Comparison of ENCODE assay signal across 8 cellular contexts in genomic region chr12:117151195-117152031, GRCh38. TPM values are rescaled to one million over a fixed set of nuclear protein-coding genes. Genes with fewer than 3 reads are reported as not detected.
DNase-seq lines count a peak whose midpoint lies in the region; ATAC-seq and TF ChIP-seq lines count a peak whose summit lies in the region.

No MANE protein-coding gene starts in this region.

- DNase-seq in C1 segment of cervical spinal cord (lab: John Stamatoyannopoulos, UW) = peak in 11 of 14 donors; percentile 2 to 65 (median 28)
- peak; percentile 33 for DNase-seq in activated CD8-positive, alpha-beta T cell treated with anti-CD3 and anti-CD28 coated beads for 36 hours
- peak in 41 of 42 donors; percentile 39 to 87 (median 68) for DNase-seq in head of caudate nucleus
- DNase-seq in psoas muscle = peak; percentile 75 to 79
- no peak for DNase-seq in effector CD4-positive, alpha-beta T cell
- no peak for DNase-seq in NCI-H526 treated with DMSO at 0.1 percent for 48 hours (lab: John Stamatoyannopoulos, UW)

- no peak for ATAC-seq in activated CD8-positive, alpha-beta T cell treated with anti-CD3 and anti-CD28 coated beads for 36 hours
- ATAC-seq in psoas muscle (peak; percentile 49 to 72 (median 66)), GM21723 (IDR thresholded peaks at IDR 0.05; ENCODE audit: unreplicated experiment) (no peak)

- no peaks in the 10 kb centered on the region for H3K4me1 ChIP-seq in HEK293 (ENCODE audit: control insufficient read depth, insufficient read depth, low read length)
- H3K4me1 ChIP-seq in psoas muscle = no peaks in the 10 kb centered on the region

- H3K9me3 Mint-ChIP-seq in activated CD8-positive, alpha-beta T cell treated with anti-CD3 and anti-CD28 coated beads for 36 hours = no peaks in the 10 kb centered on the region

- TF ChIP-seq CTCF in HEK293 (tag by site-specific recombination; IDR thresholded peaks at IDR 0.05) (0 out of 2 replicates have a peak, but pooled peaks have one; percentile 21), psoas muscle (IDR thresholded peaks at IDR 0.05) (peak; percentile 57)
- TF ChIP-seq CTCF in activated CD8-positive, alpha-beta T cell treated with anti-CD3 and anti-CD28 coated beads for 36 hours (IDR thresholded peaks at IDR 0.05) = peak; percentile 30

- H3K27ac Mint-ChIP-seq in activated CD8-positive, alpha-beta T cell treated with anti-CD3 and anti-CD28 coated beads for 36 hours = peak overlapping the region; percentile 66

- H3K9me3 ChIP-seq in HEK293 (ENCODE audit: control insufficient read depth, insufficient read depth, low read depth, low read length) = no peaks in the 10 kb centered on the region
- H3K9me3 ChIP-seq in psoas muscle = no peaks in the 10 kb centered on the region

- peaks cover 27 to 75% of the 10 kb centered on the region in 2 experiments for H3K36me3 ChIP-seq in HEK293 (ENCODE audit: control insufficient read depth in 2 of 2, insufficient read depth in 1 of 2, low read length in 2 of 2)
- H3K36me3 ChIP-seq in psoas muscle (ENCODE audit: insufficient read depth in 1 of 2, low read depth in 1 of 2) = peaks cover 4 to 68% of the 10 kb centered on the region in 2 donors

- no peaks in the 10 kb centered on the region for H3K27me3 Mint-ChIP-seq in activated CD8-positive, alpha-beta T cell treated with anti-CD3 and anti-CD28 coated beads for 36 hours

- peaks cover 65% of the 10 kb centered on the region for H3K36me3 Mint-ChIP-seq in activated CD8-positive, alpha-beta T cell treated with anti-CD3 and anti-CD28 coated beads for 36 hours (ENCODE audit: low read depth)

- H3K27me3 ChIP-seq in psoas muscle (ENCODE audit: insufficient read depth in 3 of 3, low read length in 2 of 3) = no peaks in the 10 kb centered on the region

- 57 to 61% (median 57%) methylated on average over 13 of the region's 13 CpGs for WGBS in psoas muscle, 3 donors

- no peak overlapping the region for H3K4me3 Mint-ChIP-seq in activated CD8-positive, alpha-beta T cell treated with anti-CD3 and anti-CD28 coated beads for 36 hours

- H3K4me3 ChIP-seq in HEK293 (ENCODE audit: low read depth, low read length) (no peak overlapping the region), psoas muscle (no peak overlapping the region)

- H3K27ac ChIP-seq in HEK293 (ENCODE audit: extremely low read depth, low read depth, low read length) = no peak overlapping the region
- no peak overlapping the region for H3K27ac ChIP-seq in psoas muscle

- intact Hi-C loops in activated CD8-positive, alpha-beta T cell treated with anti-CD3 and anti-CD28 coated beads for 36 hours (cut with micrococcal nuclease) = no loop called here
- intact Hi-C loops in head of caudate nucleus (cut with DNase I) (no loop called here), psoas muscle (cut with DNase I) (loop anchor here in 1 of 2 donors (5.0 kb wide), 1 partner anchor 124 kb away; no protein-coding TSS in a partner anchor)

- CTCF ChIA-PET in HEK293 (lab: Yijun Ruan, JAX) = interaction anchor here (0.6 to 2.7 kb wide), 11 partner anchors 9 to 1468 kb away, joined by 3 to 10 read pairs (median 4); no protein-coding TSS in a partner anchor
- CTCF ChIA-PET in activated CD8-positive, alpha-beta T cell treated with anti-CD3 and anti-CD28 coated beads for 36 hours (lab: Charles Lee) = no interaction called here

- H3K4me1 Mint-ChIP-seq in activated CD8-positive, alpha-beta T cell treated with anti-CD3 and anti-CD28 coated beads for 36 hours (ENCODE audit: low read depth) = peaks cover 48% of the 10 kb centered on the region

- POLR2A ChIA-PET in HEK293 (lab: Yijun Ruan, JAX) = no interaction called here
- POLR2A ChIA-PET in activated CD8-positive, alpha-beta T cell treated with anti-CD3 and anti-CD28 coated beads for 36 hours (lab: Charles Lee) = no interaction called here

TF ChIP-seq in HEK293, 187 proteins besides CTCF, POLR2A, EP300 and RAD21:
- no peak for TF ChIP-seq ZBTB8A (tag by site-specific recombination; IDR thresholded peaks at IDR 0.05)
- TF ChIP-seq YY2 (tag by site-specific recombination; IDR thresholded peaks at IDR 0.05) = no peak
- no peak for TF ChIP-seq ZBTB21 (tag by site-specific recombination; IDR thresholded peaks at IDR 0.05)
- TF ChIP-seq ZSCAN30 (tag by site-specific recombination; IDR thresholded peaks at IDR 0.05) = no peak
- TF ChIP-seq WT1 (tag by site-specific recombination; IDR thresholded peaks at IDR 0.05) = no peak
- no peak for TF ChIP-seq ZNF596 (tag by site-specific recombination; IDR thresholded peaks at IDR 0.05)
- no peak for TF ChIP-seq ZNF140 (tag by site-specific recombination; IDR thresholded peaks at IDR 0.05)
- TF ChIP-seq HOXD13 (CRISPR knock-in tag; IDR thresholded peaks at IDR 0.05; ENCODE audit: borderline replicate concordance) = no peak

RNA-seq across cellular contexts. Expression of gene FBXO21, which starts 38.9 kb away (rescaled TPM):
- 10 to 100 TPM; 21.5 to 26.0 TPM for total RNA-seq in activated CD8-positive, alpha-beta T cell treated with anti-CD3 and anti-CD28 coated beads for 36 hours
- 10 to 100 TPM; 19.4 to 38.8 (median 25.1) TPM for total RNA-seq in psoas muscle
- 10 to 100 TPM in 1 of 3 donors, 1 to 10 TPM in 2; 6.9 to 19.9 (median 7.4) TPM for polyA plus RNA-seq in psoas muscle

RNA-seq across cellular contexts. Expression of gene TESC, which starts 52.2 kb away (rescaled TPM):
- total RNA-seq in activated CD8-positive, alpha-beta T cell treated with anti-CD3 and anti-CD28 coated beads for 36 hours = 10 to 100 TPM; 41.7 to 46.8 TPM
- 1 to 10 TPM; 3.3 to 4.9 (median 3.5) TPM for total RNA-seq in psoas muscle
- 1 to 10 TPM; 1.7 to 3.1 (median 2.9) TPM for polyA plus RNA-seq in psoas muscle

Comparison
In these comparisons a context has a peak if more than half of its experiments do, and no peak if none do; other contexts are left out.
1. DNase-seq: peak in C1 segment of cervical spinal cord (11 of 14), activated CD8-positive, alpha-beta T cell treated with anti-CD3 and anti-CD28 coated beads for 36 hours (single experiment), head of caudate nucleus (41 of 42) and psoas muscle (2 of 2); none in effector CD4-positive, alpha-beta T cell (single experiment) and NCI-H526 treated with DMSO at 0.1 percent for 48 hours (single experiment).
2. ATAC-seq: peak in psoas muscle (4 of 4); none in activated CD8-positive, alpha-beta T cell treated with anti-CD3 and anti-CD28 coated beads for 36 hours (single experiment) and GM21723 (single experiment).
3. RNA of gene TESC, which starts 52.2 kb away (total RNA-seq): 41.7 to 46.8 TPM in activated CD8-positive, alpha-beta T cell treated with anti-CD3 and anti-CD28 coated beads for 36 hours; 3.3 to 4.9 TPM in psoas muscle; every median in the first group is over 4 times any median in the second.
4. Peak in every context shown above with its lines, with median percentiles within 50 percentile points of each other: CTCF ChIP-seq.